1 cellular context compared by ENCODE assay signal in genomic region chr10:21505711-21506278, GRCh38.
TF ChIP-seq lines count a peak whose summit lies in the region.

No MANE protein-coding gene starts in this region.

TF ChIP-seq in HepG2, 621 proteins besides CTCF, POLR2A, EP300 and RAD21 (continued from another document and continues in another):
- TF ChIP-seq KMT2A (CRISPR knock-in tag; IDR thresholded peaks at IDR 0.05) (peak; percentile 92), ZNF451 (CRISPR knock-in tag; IDR thresholded peaks at IDR 0.05) (no peak), IRX3 (CRISPR knock-in tag; IDR thresholded peaks at IDR 0.05; ENCODE audit: borderline replicate concordance, low read depth) (peak; percentile 80; the same call in 1 of the 2 replicates), GABPB1 (CRISPR knock-in tag; IDR thresholded peaks at IDR 0.05) (no peak; the same call in 1 of the 2 replicates), ZNF879 (CRISPR knock-in tag; IDR thresholded peaks at IDR 0.05) (peak; percentile 73; the same call in 1 of the 2 replicates), WIZ (CRISPR knock-in tag; IDR thresholded peaks at IDR 0.05) (peak; percentile 64; the same call in 1 of the 2 replicates), HIC2 (CRISPR knock-in tag; IDR thresholded peaks at IDR 0.05; ENCODE audit: low read depth) (0 out of 2 replicates have a peak, but pooled peaks have one; percentile 23), SMAD3 (CRISPR knock-in tag; IDR thresholded peaks at IDR 0.05) (peak; percentile 96; the same call in 1 of the 2 replicates), FOXA3 (CRISPR knock-in tag; IDR thresholded peaks at IDR 0.05) (peak; percentile 97), RBAK (CRISPR knock-in tag; IDR thresholded peaks at IDR 0.05) (no peak), KLF13 (CRISPR knock-in tag; IDR thresholded peaks at IDR 0.05) (no peak), ZZZ3 (CRISPR knock-in tag; IDR thresholded peaks at IDR 0.05; ENCODE audit: borderline replicate concordance) (no peak), MZF1 (CRISPR knock-in tag; IDR thresholded peaks at IDR 0.05; ENCODE audit: borderline replicate concordance) (no peak), NR0B2 (CRISPR knock-in tag; IDR thresholded peaks at IDR 0.05) (no peak), SP2 (CRISPR knock-in tag; IDR thresholded peaks at IDR 0.05) (no peak), SMAD9 (CRISPR knock-in tag; IDR thresholded peaks at IDR 0.05) (no peak), ZNF414 (CRISPR knock-in tag; IDR thresholded peaks at IDR 0.05) (peak; percentile 62; the same call in 1 of the 2 replicates), ZBTB43 (CRISPR knock-in tag; conservative IDR thresholded peaks at IDR 0.05) (no peak), ZNF761 (CRISPR knock-in tag; conservative IDR thresholded peaks at IDR 0.05) (peak; percentile 81; the same call in 1 of the 2 replicates), DRAP1 (CRISPR knock-in tag; IDR thresholded peaks at IDR 0.05) (peak; percentile 82), ZFY (CRISPR knock-in tag; IDR thresholded peaks at IDR 0.05) (no peak), SP4 (CRISPR knock-in tag; IDR thresholded peaks at IDR 0.05) (peak; percentile 60; the same call in 1 of the 2 replicates), JARID2 (CRISPR knock-in tag; IDR thresholded peaks at IDR 0.05; ENCODE audit: insufficient replicate concordance) (peak; percentile 94), NR2C2 (CRISPR knock-in tag; IDR thresholded peaks at IDR 0.05; ENCODE audit: borderline replicate concordance) (peak; percentile 94), POGZ (CRISPR knock-in tag; IDR thresholded peaks at IDR 0.05) (peak; percentile 96), ZBTB2 (CRISPR knock-in tag; IDR thresholded peaks at IDR 0.05; ENCODE audit: low read depth) (peak; percentile 69; the same call in 1 of the 2 replicates), NR2F1 (CRISPR knock-in tag; IDR thresholded peaks at IDR 0.05) (peak; percentile 85 to 86), ZBTB40 (IDR thresholded peaks at IDR 0.05) (no peak), ZBTB40 (CRISPR knock-in tag; IDR thresholded peaks at IDR 0.05) (peak; percentile 78; the same call in 1 of the 2 replicates), ZNF747 (CRISPR knock-in tag; IDR thresholded peaks at IDR 0.05; ENCODE audit: borderline replicate concordance) (peak; percentile 97), PRDM10 (CRISPR knock-in tag; IDR thresholded peaks at IDR 0.05; ENCODE audit: low read depth) (peak; percentile 46; the same call in 1 of the 2 replicates), GABPA (IDR thresholded peaks at IDR 0.05; ENCODE audit: low read depth, low read length) (no peak), GABPA (CRISPR knock-in tag; IDR thresholded peaks at IDR 0.05; ENCODE audit: low read depth) (peak; percentile 70), ZNF558 (CRISPR knock-in tag; IDR thresholded peaks at IDR 0.05; ENCODE audit: borderline replicate concordance) (no peak), EED (CRISPR knock-in tag; IDR thresholded peaks at IDR 0.05) (no peak; the same call in 1 of the 2 replicates), PHB2 (IDR thresholded peaks at IDR 0.05; ENCODE audit: partially characterized antibody) (no peak)
